In genomic region chr3:146247906-146248305, GRCh38 we compare ENCODE assay signal across 20 cellular contexts. TPM values are rescaled to one million over a fixed set of nuclear protein-coding genes. Genes with fewer than 3 reads are reported as not detected.
"Had no signal": no experiment of that assay in that cellular context is flagged by ENCODE, and none has a peak within 500 bp of the region (broad histone marks: within the 10 kb centered on the region; RNA-seq: fewer than 3 reads in every experiment).

No MANE protein-coding gene starts in this region.

- H3K36me3 ChIP-seq: right atrium auricular region had no signal

- DNase-seq: activated B cell treated with CpG ODN at 0.5 μM for 24 hours; activated CD4-positive, alpha-beta T cell treated with anti-CD3 and anti-CD28 coated beads for 48 hours; activated CD8-positive, alpha-beta memory T cell treated with anti-CD3 and anti-CD28 coated beads, Interleukin-2, amount 50 U/mL, for 4 hours; activated CD8-positive, alpha-beta T cell treated with anti-CD3 and anti-CD28 coated beads for 36 hours; activated gamma-delta T cell; activated T-cell treated with anti-CD3 and anti-CD28 coated beads, Interleukin-2, amount 50 U/mL, for 72 hours; amniotic stem cell; effector memory CD8-positive, alpha-beta T cell; hippocampal formation; kidney; SIG-M5; small intestine; stimulated activated CD4-positive, alpha-beta T cell treated with anti-CD3 and anti-CD28 coated beads, Interleukin-4, amount 100 ng/mL, for 4 hours; stimulated activated CD8-positive, alpha-beta memory T cell treated with anti-CD3 and anti-CD28 coated beads, Interleukin-4, amount 100 ng/mL, for 48 hours; stimulated activated naive CD8-positive, alpha-beta T cell treated with anti-CD3 and anti-CD28 coated beads, Interleukin-15, Interleukin-2, amounts not matched to agents 100 U/mL and 50 U/mL, for 24 hours; testis had no signal

- H3K9me3 ChIP-seq: right atrium auricular region, testis had no signal

- H3K4me3 ChIP-seq: testis had no signal

- H3K27me3 ChIP-seq: right atrium auricular region, testis had no signal

RNA-seq across cellular contexts. Expression of gene PLSCR4, which starts 3.0 kb away (rescaled TPM):
- total RNA-seq: activated B cell treated with CpG ODN at 0.5 μM for 24 hours; activated CD8-positive, alpha-beta T cell treated with anti-CD3 and anti-CD28 coated beads for 36 hours; activated naive CD4-positive, alpha-beta T cell treated with anti-CD3 and anti-CD28 coated beads, Interleukin-2, amount 50 U/mL, for 72 hours; activated T-cell treated with anti-CD3 and anti-CD28 coated beads, Interleukin-2, amount 50 U/mL, for 72 hours; T-helper 2 cell treated with Interferon-gamma antibody and Interleukin-4, amounts not matched to agents 100 ng/mL and 5 ng/mL, for 36 hours had no signal
- polyA plus RNA-seq: neural cell had no signal
